Comparison of ENCODE assay signal across 1 cellular context in the genomic region with DNA sequence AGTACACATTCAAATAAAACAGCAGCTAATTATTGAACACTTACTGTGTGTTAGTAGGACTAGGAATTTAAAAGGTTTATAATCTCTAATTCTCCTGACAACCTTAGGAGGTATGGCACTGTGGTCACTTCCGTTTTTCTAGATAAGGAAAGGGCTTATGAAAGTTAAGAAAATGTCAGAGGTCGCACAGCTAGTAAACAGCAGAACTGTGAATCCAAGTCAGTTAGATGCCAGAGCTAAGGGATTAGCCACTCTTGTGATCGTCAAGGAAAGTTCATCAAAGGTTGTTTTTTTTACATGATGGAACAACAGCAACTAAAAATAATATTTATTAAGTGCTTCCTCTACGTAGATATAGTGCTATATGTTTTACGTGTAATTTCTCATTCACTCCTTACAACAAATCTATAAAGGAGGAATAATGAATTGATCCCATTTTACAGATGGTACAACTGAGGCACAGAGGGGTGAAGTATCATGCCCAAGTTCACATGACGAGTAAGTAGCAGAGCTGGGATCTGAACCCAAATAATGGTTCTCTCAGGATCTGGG.
TF ChIP-seq lines count a peak whose summit lies in the region.

No MANE protein-coding gene starts in this region.

TF ChIP-seq in endothelial cell of umbilical vein, 7 proteins besides CTCF, POLR2A, EP300 and RAD21:
- TF ChIP-seq, protein P1, sequence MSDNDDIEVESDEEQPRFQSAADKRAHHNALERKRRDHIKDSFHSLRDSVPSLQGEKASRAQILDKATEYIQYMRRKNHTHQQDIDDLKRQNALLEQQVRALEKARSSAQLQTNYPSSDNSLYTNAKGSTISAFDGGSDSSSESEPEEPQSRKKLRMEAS (IDR thresholded peaks at IDR 0.05; ENCODE audit: insufficient read depth, insufficient read length): no peak
- TF ChIP-seq MYC (IDR thresholded peaks at IDR 0.05; ENCODE audit: low read depth, low read length) (no peak), FOS (IDR thresholded peaks at IDR 0.05; ENCODE audit: borderline replicate concordance, insufficient read depth, low read length) (no peak), POLR2AphosphoS5 (IDR thresholded peaks at IDR 0.05; ENCODE audit: insufficient read depth, low read depth, low read length) (no peak), GATA2 (IDR thresholded peaks at IDR 0.05; ENCODE audit: insufficient read depth, insufficient read length, low read depth, low read length) (no peak)
